In genomic region chr6:41779793-41780622, GRCh38 we compare ENCODE assay signal across 1 cellular context.
A peak's percentile ranks its signal among the peaks of the same experiment; 100 is the strongest.
TF ChIP-seq lines count a peak whose summit lies in the region.

A gene with protein sequence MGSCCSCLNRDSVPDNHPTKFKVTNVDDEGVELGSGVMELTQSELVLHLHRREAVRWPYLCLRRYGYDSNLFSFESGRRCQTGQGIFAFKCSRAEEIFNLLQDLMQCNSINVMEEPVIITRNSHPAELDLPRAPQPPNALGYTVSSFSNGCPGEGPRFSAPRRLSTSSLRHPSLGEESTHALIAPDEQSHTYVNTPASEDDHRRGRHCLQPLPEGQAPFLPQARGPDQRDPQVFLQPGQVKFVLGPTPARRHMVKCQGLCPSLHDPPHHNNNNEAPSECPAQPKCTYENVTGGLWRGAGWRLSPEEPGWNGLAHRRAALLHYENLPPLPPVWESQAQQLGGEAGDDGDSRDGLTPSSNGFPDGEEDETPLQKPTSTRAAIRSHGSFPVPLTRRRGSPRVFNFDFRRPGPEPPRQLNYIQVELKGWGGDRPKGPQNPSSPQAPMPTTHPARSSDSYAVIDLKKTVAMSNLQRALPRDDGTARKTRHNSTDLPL (minus strand): TSS chr6:41779900. CDS start chr6:41776987, 2,913 bp downstream.

TF ChIP-seq in HepG2, 621 proteins besides CTCF, POLR2A, EP300 and RAD21 (continued from another document and continues in another):
- TF ChIP-seq, protein P1, sequence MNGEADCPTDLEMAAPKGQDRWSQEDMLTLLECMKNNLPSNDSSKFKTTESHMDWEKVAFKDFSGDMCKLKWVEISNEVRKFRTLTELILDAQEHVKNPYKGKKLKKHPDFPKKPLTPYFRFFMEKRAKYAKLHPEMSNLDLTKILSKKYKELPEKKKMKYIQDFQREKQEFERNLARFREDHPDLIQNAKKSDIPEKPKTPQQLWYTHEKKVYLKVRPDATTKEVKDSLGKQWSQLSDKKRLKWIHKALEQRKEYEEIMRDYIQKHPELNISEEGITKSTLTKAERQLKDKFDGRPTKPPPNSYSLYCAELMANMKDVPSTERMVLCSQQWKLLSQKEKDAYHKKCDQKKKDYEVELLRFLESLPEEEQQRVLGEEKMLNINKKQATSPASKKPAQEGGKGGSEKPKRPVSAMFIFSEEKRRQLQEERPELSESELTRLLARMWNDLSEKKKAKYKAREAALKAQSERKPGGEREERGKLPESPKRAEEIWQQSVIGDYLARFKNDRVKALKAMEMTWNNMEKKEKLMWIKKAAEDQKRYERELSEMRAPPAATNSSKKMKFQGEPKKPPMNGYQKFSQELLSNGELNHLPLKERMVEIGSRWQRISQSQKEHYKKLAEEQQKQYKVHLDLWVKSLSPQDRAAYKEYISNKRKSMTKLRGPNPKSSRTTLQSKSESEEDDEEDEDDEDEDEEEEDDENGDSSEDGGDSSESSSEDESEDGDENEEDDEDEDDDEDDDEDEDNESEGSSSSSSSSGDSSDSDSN (CRISPR knock-in tag; IDR thresholded peaks at IDR 0.05) = peak; percentile 86
- TF ChIP-seq JDP2 (CRISPR knock-in tag; IDR thresholded peaks at IDR 0.05; ENCODE audit: borderline replicate concordance) (no peak), ZFP62 (CRISPR knock-in tag; IDR thresholded peaks at IDR 0.05) (no peak), CC2D1A (CRISPR knock-in tag; IDR thresholded peaks at IDR 0.05) (no peak), ZNF335 (CRISPR knock-in tag; IDR thresholded peaks at IDR 0.05) (no peak), ZNF577 (CRISPR knock-in tag; IDR thresholded peaks at IDR 0.05; ENCODE audit: borderline replicate concordance, low read depth) (no peak), NFE2 (CRISPR knock-in tag; IDR thresholded peaks at IDR 0.05) (no peak), ZNF138 (CRISPR knock-in tag; IDR thresholded peaks at IDR 0.05; ENCODE audit: low read depth) (0 out of 2 replicates have a peak, but pooled peaks have one; percentile 32), MAFK (conservative IDR thresholded peaks at IDR 0.05 in 1 of 2, IDR thresholded peaks at IDR 0.05 in 1 of 2; ENCODE audit: low read length in 2 of 2) (0 out of 4 replicates have a peak, but pooled peaks of 1 of the 2 experiments have one; percentile 1), ZSCAN20 (CRISPR knock-in tag; IDR thresholded peaks at IDR 0.05; ENCODE audit: borderline replicate concordance) (no peak), ELF3 (CRISPR knock-in tag; IDR thresholded peaks at IDR 0.05) (peak; percentile 77), ZNF792 (CRISPR knock-in tag; IDR thresholded peaks at IDR 0.05) (0 out of 2 replicates have a peak, but pooled peaks have one; percentile 37), HDAC2 (CRISPR knock-in tag; IDR thresholded peaks at IDR 0.05) (peak; percentile 69; the same call in 1 of the 2 replicates), ZBTB4 (CRISPR knock-in tag; IDR thresholded peaks at IDR 0.05; ENCODE audit: borderline replicate concordance) (no peak), ZNF430 (CRISPR knock-in tag; IDR thresholded peaks at IDR 0.05) (peak; percentile 77), ARID2 (CRISPR knock-in tag; IDR thresholded peaks at IDR 0.05; ENCODE audit: borderline replicate concordance) (no peak), ZBTB7B (CRISPR knock-in tag; IDR thresholded peaks at IDR 0.05) (peak; percentile 22; the same call in 1 of the 2 replicates), ZSCAN12 (CRISPR knock-in tag; IDR thresholded peaks at IDR 0.05) (no peak), NBN (conservative IDR thresholded peaks at IDR 0.05) (0 out of 2 replicates have a peak, but pooled peaks have one; percentile 46), STAT5B (CRISPR knock-in tag; IDR thresholded peaks at IDR 0.05) (0 out of 2 replicates have a peak, but pooled peaks have one; percentile 63), KDM2A (CRISPR knock-in tag; IDR thresholded peaks at IDR 0.05; ENCODE audit: borderline replicate concordance, low read depth) (peak; percentile 95), ZNF709 (CRISPR knock-in tag; IDR thresholded peaks at IDR 0.05) (no peak), RFXAP (CRISPR knock-in tag; IDR thresholded peaks at IDR 0.05; ENCODE audit: borderline replicate concordance) (peak; percentile 84; the same call in 1 of the 2 replicates), ZNF207 (IDR thresholded peaks at IDR 0.05; ENCODE audit: borderline replicate concordance) (no peak), SRSF4 (IDR thresholded peaks at IDR 0.05; ENCODE audit: low read depth, low read length, poor library complexity, severe bottlenecking) (no peak), MATR3 (CRISPR knock-in tag; IDR thresholded peaks at IDR 0.05) (no peak), NFRKB (IDR thresholded peaks at IDR 0.05) (no peak), ZNF354B (CRISPR knock-in tag; IDR thresholded peaks at IDR 0.05) (no peak), MEIS2 (CRISPR knock-in tag; IDR thresholded peaks at IDR 0.05) (no peak), NCOR1 (IDR thresholded peaks at IDR 0.05; ENCODE audit: borderline replicate concordance, low read length) (no peak), NR3C1 (CRISPR knock-in tag; IDR thresholded peaks at IDR 0.05) (no peak), DPF2 (CRISPR knock-in tag; IDR thresholded peaks at IDR 0.05; ENCODE audit: borderline replicate concordance, low read depth) (no peak), ZNF589 (CRISPR knock-in tag; conservative IDR thresholded peaks at IDR 0.05) (no peak), ZNF782 (CRISPR knock-in tag; IDR thresholded peaks at IDR 0.05; ENCODE audit: borderline replicate concordance) (0 out of 2 replicates have a peak, but pooled peaks have one; percentile 36), PHB2 (IDR thresholded peaks at IDR 0.05; ENCODE audit: partially characterized antibody) (no peak), ZNF772 (CRISPR knock-in tag; IDR thresholded peaks at IDR 0.05) (peak; percentile 88), TCF7 (IDR thresholded peaks at IDR 0.05; ENCODE audit: low read depth) (no peak), FOXP4 (CRISPR knock-in tag; IDR thresholded peaks at IDR 0.05) (peak; percentile 52), ARNTL (CRISPR knock-in tag; IDR thresholded peaks at IDR 0.05) (peak; percentile 70; the same call in 1 of the 2 replicates), ZNF362 (CRISPR knock-in tag; IDR thresholded peaks at IDR 0.05; ENCODE audit: borderline replicate concordance) (no peak; the same call in 1 of the 2 replicates), ZFP36L1 (CRISPR knock-in tag; IDR thresholded peaks at IDR 0.05) (0 out of 2 replicates have a peak, but pooled peaks have one; percentile 62), ZNF432 (CRISPR knock-in tag; IDR thresholded peaks at IDR 0.05; ENCODE audit: borderline replicate concordance) (no peak)
- TF ChIP-seq, protein P2, sequence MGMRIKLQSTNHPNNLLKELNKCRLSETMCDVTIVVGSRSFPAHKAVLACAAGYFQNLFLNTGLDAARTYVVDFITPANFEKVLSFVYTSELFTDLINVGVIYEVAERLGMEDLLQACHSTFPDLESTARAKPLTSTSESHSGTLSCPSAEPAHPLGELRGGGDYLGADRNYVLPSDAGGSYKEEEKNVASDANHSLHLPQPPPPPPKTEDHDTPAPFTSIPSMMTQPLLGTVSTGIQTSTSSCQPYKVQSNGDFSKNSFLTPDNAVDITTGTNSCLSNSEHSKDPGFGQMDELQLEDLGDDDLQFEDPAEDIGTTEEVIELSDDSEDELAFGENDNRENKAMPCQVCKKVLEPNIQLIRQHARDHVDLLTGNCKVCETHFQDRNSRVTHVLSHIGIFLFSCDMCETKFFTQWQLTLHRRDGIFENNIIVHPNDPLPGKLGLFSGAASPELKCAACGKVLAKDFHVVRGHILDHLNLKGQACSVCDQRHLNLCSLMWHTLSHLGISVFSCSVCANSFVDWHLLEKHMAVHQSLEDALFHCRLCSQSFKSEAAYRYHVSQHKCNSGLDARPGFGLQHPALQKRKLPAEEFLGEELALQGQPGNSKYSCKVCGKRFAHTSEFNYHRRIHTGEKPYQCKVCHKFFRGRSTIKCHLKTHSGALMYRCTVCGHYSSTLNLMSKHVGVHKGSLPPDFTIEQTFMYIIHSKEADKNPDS (CRISPR knock-in tag; IDR thresholded peaks at IDR 0.05) = peak; percentile 54; the same call in 1 of the 2 replicates
- TF ChIP-seq, protein P3, sequence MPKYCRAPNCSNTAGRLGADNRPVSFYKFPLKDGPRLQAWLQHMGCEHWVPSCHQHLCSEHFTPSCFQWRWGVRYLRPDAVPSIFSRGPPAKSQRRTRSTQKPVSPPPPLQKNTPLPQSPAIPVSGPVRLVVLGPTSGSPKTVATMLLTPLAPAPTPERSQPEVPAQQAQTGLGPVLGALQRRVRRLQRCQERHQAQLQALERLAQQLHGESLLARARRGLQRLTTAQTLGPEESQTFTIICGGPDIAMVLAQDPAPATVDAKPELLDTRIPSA (CRISPR knock-in tag; IDR thresholded peaks at IDR 0.05; ENCODE audit: borderline replicate concordance) = no peak; the same call in 1 of the 2 replicates
- TF ChIP-seq, protein P4, sequence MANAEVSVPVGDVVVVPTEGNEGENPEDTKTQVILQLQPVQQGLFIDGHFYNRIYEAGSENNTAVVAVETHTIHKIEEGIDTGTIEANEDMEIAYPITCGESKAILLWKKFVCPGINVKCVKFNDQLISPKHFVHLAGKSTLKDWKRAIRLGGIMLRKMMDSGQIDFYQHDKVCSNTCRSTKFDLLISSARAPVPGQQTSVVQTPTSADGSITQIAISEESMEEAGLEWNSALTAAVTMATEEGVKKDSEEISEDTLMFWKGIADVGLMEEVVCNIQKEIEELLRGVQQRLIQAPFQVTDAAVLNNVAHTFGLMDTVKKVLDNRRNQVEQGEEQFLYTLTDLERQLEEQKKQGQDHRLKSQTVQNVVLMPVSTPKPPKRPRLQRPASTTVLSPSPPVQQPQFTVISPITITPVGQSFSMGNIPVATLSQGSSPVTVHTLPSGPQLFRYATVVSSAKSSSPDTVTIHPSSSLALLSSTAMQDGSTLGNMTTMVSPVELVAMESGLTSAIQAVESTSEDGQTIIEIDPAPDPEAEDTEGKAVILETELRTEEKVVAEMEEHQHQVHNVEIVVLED (CRISPR knock-in tag; IDR thresholded peaks at IDR 0.05; ENCODE audit: borderline replicate concordance) = peak; percentile 88
